Comparison of ENCODE assay signal across 8 cellular contexts in genomic region chr4:41933997-41934812, GRCh38. TPM values are rescaled to one million over a fixed set of nuclear protein-coding genes. Genes with fewer than 3 reads are reported as not detected.
DNase-seq lines count a peak whose midpoint lies in the region; ATAC-seq and TF ChIP-seq lines count a peak whose summit lies in the region.

No MANE protein-coding gene starts in this region.

- peak overlapping the region; percentile 98 for H3K4me3 Mint-ChIP-seq in nephron progenitor cell

- DNase-seq in DMS114 treated with DMSO at 0.1 percent for 48 hours (lab: John Stamatoyannopoulos, UW; ENCODE audit: unreplicated experiment): peak; percentile 49
- peak; percentile 37 for DNase-seq in NCI-H2081 treated with DMSO at 0.1 percent for 48 hours (lab: John Stamatoyannopoulos, UW)
- no peak for DNase-seq in colonic mucosa
- DNase-seq in nephron progenitor cell: no peak
- no peak for DNase-seq in HEK293T (ENCODE audit: extremely low spot score)
- no peak for DNase-seq in cortex of kidney (lab: John Stamatoyannopoulos, UW)

- no peak overlapping the region for H3K27ac ChIP-seq in colonic mucosa

- ATAC-seq in GM19035 (IDR thresholded peaks at IDR 0.05; ENCODE audit: unreplicated experiment): no peak
- no peak for ATAC-seq in HG02759 (IDR thresholded peaks at IDR 0.05; ENCODE audit: unreplicated experiment)

- no peak overlapping the region for H3K27ac Mint-ChIP-seq in nephron progenitor cell

- H3K36me3 Mint-ChIP-seq in nephron progenitor cell (ENCODE audit: low read depth): peaks cover 12% of the 10 kb centered on the region

- H3K4me1 ChIP-seq in colonic mucosa: no peaks in the 10 kb centered on the region

- CTCF ChIA-PET in HEK293T (lab: Yijun Ruan, JAX): no interaction called here

- H3K9me3 ChIP-seq in colonic mucosa: no peaks in the 10 kb centered on the region

- H3K36me3 ChIP-seq in colonic mucosa: no peaks in the 10 kb centered on the region

- peaks cover 36% of the 10 kb centered on the region for H3K4me1 Mint-ChIP-seq in nephron progenitor cell

- TF ChIP-seq CTCF in colonic mucosa (IDR thresholded peaks at IDR 0.05): no peak
- no peak for TF ChIP-seq CTCF in nephron progenitor cell (IDR thresholded peaks at IDR 0.05)

- intact Hi-C loops in colonic mucosa (cut with DNase I): no loop called here

- no peaks in the 10 kb centered on the region for H3K27me3 ChIP-seq in colonic mucosa

- POLR2A ChIA-PET in HEK293T (lab: Yijun Ruan, JAX): interaction anchor here (0.6 to 0.8 kb wide), 2 partner anchors 10 to 221 kb away, joined by 3 to 7 read pairs; no protein-coding TSS in a partner anchor

- peaks cover 20% of the 10 kb centered on the region for H3K27me3 Mint-ChIP-seq in nephron progenitor cell (ENCODE audit: low read depth, poor library complexity)

- H3K9ac ChIP-seq in colonic mucosa (ENCODE audit: low read depth in 2 of 2, low read length in 2 of 2): no peak overlapping the region

- peak overlapping the region; percentile 86 for H3K4me3 ChIP-seq in colonic mucosa

- H3K9me3 Mint-ChIP-seq in nephron progenitor cell: peaks cover 4% of the 10 kb centered on the region

TF ChIP-seq in HEK293T, 16 proteins besides CTCF, POLR2A, EP300 and RAD21:
- TF ChIP-seq L3MBTL2 (conservative IDR thresholded peaks at IDR 0.05): no peak
TF ChIP-seq in HEK293T: peak in this region for 0.

RNA-seq across cellular contexts. Expression of gene TMEM33, which starts 1.0 kb away (rescaled TPM):
- 10 to 100 TPM; 75.4 to 93.0 TPM for total RNA-seq in colonic mucosa

RNA-seq across cellular contexts. Expression of gene DCAF4L1, which starts 47.4 kb away (rescaled TPM):
- under 1 TPM; 0.05 to 0.15 TPM for total RNA-seq in colonic mucosa

RNA-seq across cellular contexts. Expression of gene SLC30A9, which starts 56.1 kb away (rescaled TPM):
- total RNA-seq in colonic mucosa: 10 to 100 TPM; 70.7 to 81.8 TPM

Comparison
In these comparisons a context has a peak if more than half of its experiments do, and no peak if none do; other contexts are left out.
1. DNase-seq: peak in DMS114 treated with DMSO at 0.1 percent for 48 hours (single experiment) and NCI-H2081 treated with DMSO at 0.1 percent for 48 hours (single experiment); none in colonic mucosa (single experiment), nephron progenitor cell (single experiment), HEK293T (single experiment) and cortex of kidney (single experiment).